ENCODE assay signal across 23 cellular contexts in the genomic region with DNA sequence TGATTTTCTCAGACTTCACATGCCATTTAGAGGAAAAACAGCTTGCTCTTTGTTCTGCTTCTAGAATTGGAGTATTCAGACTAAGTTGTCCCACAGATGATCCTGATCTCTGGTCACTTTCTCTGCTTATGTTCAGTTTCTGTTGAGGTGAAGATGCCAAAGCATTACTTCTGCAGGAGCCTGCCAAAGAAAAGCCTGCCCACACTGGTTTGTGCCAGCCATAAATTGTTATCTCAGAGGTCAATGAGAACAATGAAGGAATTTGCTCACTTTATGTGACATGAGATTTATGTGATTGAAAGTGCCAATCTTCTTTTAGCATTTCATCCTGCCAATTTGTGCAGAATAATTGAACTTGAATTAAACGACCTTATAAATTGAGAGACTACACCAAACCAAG.
"Had no signal": no experiment of that assay in that cellular context is flagged by ENCODE, and none has a peak within 500 bp of the region (broad histone marks: within the 10 kb centered on the region; RNA-seq: fewer than 3 reads in every experiment).

No MANE protein-coding gene starts in this region.

- H3K4me3 ChIP-seq: right lobe of liver, stomach, testis, upper lobe of left lung had no signal

- H3K4me1 ChIP-seq: testis had no signal

- DNase-seq: activated CD4-positive, alpha-beta T cell treated with anti-CD3 and anti-CD28 coated beads, Interleukin-2, amount 10 ng/mL, durations not matched to agents 24 days and 14 days; activated CD8-positive, alpha-beta memory T cell treated with anti-CD3 and anti-CD28 coated beads, Interleukin-2, amount 50 U/mL, for 48 hours; activated gamma-delta T cell; activated T-cell treated with anti-CD3 and anti-CD28 coated beads, Interleukin-2, amount 50 U/mL, for 72 hours; amygdala; cortex of kidney; effector CD4-positive, alpha-beta T cell; foreskin fibroblast; left ventricle myocardium superior; mesendoderm; occipital lobe; right lobe of liver; stimulated activated CD4-positive, alpha-beta T cell treated with anti-CD3 and anti-CD28 coated beads, Interleukin-1b, Interleukin-23, amount 100 ng/mL, for 48 hours; stomach; T-helper 17 cell; testis; upper lobe of left lung had no signal

- ATAC-seq: activated naive CD4-positive, alpha-beta T cell treated with anti-CD3 and anti-CD28 coated beads, Interleukin-2, amount 50 U/mL, for 72 hours; activated T-cell treated with anti-CD3 and anti-CD28 coated beads, Interleukin-2, amount 50 U/mL, for 72 hours; left ventricle myocardium superior; T-helper 17 cell; WTC11 had no signal

- H3K4me3 Mint-ChIP-seq: activated CD4-positive, alpha-beta T cell treated with anti-CD3 and anti-CD28 coated beads, Interleukin-2, amount 10 ng/mL, durations not matched to agents 24 days and 14 days; activated T-cell treated with anti-CD3 and anti-CD28 coated beads, Interleukin-2, amount 50 U/mL, for 72 hours; brain; central memory CD8-positive, alpha-beta T cell; nephron; T-helper 17 cell; WTC11 had no signal

- H3K27ac ChIP-seq: testis, upper lobe of left lung had no signal

- H3K27me3 ChIP-seq: right lobe of liver, stomach, testis, upper lobe of left lung had no signal

- H3K9me3 ChIP-seq: right lobe of liver, stomach, testis, upper lobe of left lung had no signal

- H3K27me3 Mint-ChIP-seq: activated CD4-positive, alpha-beta T cell treated with anti-CD3 and anti-CD28 coated beads, Interleukin-2, amount 10 ng/mL, durations not matched to agents 24 days and 14 days; brain; central memory CD8-positive, alpha-beta T cell; progenitor cell of endocrine pancreas; T-helper 17 cell had no signal

- H3K4me1 Mint-ChIP-seq: activated CD4-positive, alpha-beta T cell treated with anti-CD3 and anti-CD28 coated beads, Interleukin-2, amount 10 ng/mL, durations not matched to agents 24 days and 14 days; central memory CD8-positive, alpha-beta T cell; T-helper 17 cell had no signal

- H3K36me3 Mint-ChIP-seq: activated naive CD4-positive, alpha-beta T cell treated with anti-CD3 and anti-CD28 coated beads, Interleukin-2, amount 50 U/mL, for 72 hours; WTC11 had no signal

- H3K36me3 ChIP-seq: right lobe of liver, stomach, upper lobe of left lung had no signal

- H3K9me3 Mint-ChIP-seq: activated CD4-positive, alpha-beta T cell treated with anti-CD3 and anti-CD28 coated beads, Interleukin-2, amount 10 ng/mL, durations not matched to agents 24 days and 14 days; activated naive CD4-positive, alpha-beta T cell treated with anti-CD3 and anti-CD28 coated beads, Interleukin-2, amount 50 U/mL, for 72 hours; nephron; WTC11 had no signal

- H3K27ac Mint-ChIP-seq: activated CD4-positive, alpha-beta T cell treated with anti-CD3 and anti-CD28 coated beads, Interleukin-2, amount 10 ng/mL, durations not matched to agents 24 days and 14 days; activated naive CD4-positive, alpha-beta T cell treated with anti-CD3 and anti-CD28 coated beads, Interleukin-2, amount 50 U/mL, for 72 hours; activated T-cell treated with anti-CD3 and anti-CD28 coated beads, Interleukin-2, amount 50 U/mL, for 72 hours; progenitor cell of endocrine pancreas; T-helper 17 cell; WTC11 had no signal
